In genomic region chr5:151923865-151924264, GRCh38 we compare ENCODE assay signal across 9 cellular contexts. TPM values are rescaled to one million over a fixed set of nuclear protein-coding genes. Genes with fewer than 3 reads are reported as not detected.
DNase-seq lines count a peak whose midpoint lies in the region; TF ChIP-seq lines count a peak whose summit lies in the region.
"Had no signal": no experiment of that assay in that cellular context is flagged by ENCODE, and none has a peak within 500 bp of the region (broad histone marks: within the 10 kb centered on the region; RNA-seq: fewer than 3 reads in every experiment).

No MANE protein-coding gene starts in this region.

- no peaks in the 10 kb centered on the region for H3K9me2 ChIP-seq in Karpas-422 (replicated peaks; ENCODE audit: insufficient read depth, low read length)

- H3K4me1 Mint-ChIP-seq in endodermal cell = peaks cover 5% of the 10 kb centered on the region

- no peak overlapping the region for H2AFZ ChIP-seq in Karpas-422 (ENCODE audit: low read length)

- H3K9me3 ChIP-seq in endodermal cell (ENCODE audit: control insufficient read depth, low read length) (no peaks in the 10 kb centered on the region), SJCRH30 (replicated peaks) (no peaks in the 10 kb centered on the region), Karpas-422 (ENCODE audit: low read length) (no peaks in the 10 kb centered on the region)

- H3K4me3 ChIP-seq in endodermal cell (ENCODE audit: low read length) = peak overlapping the region; percentile 52
- no peak overlapping the region for H3K4me3 ChIP-seq in SJCRH30
- H3K4me3 ChIP-seq in Karpas-422 (ENCODE audit: low read length) = no peak overlapping the region
- H3K4me3 ChIP-seq: lung had no signal

- peaks cover 84% of the 10 kb centered on the region for H3K27me3 Mint-ChIP-seq in endodermal cell (ENCODE audit: insufficient read depth)

- no peaks in the 10 kb centered on the region for H3K9me3 Mint-ChIP-seq in endodermal cell

- H3K27me3 ChIP-seq in endodermal cell (ENCODE audit: control insufficient read depth, insufficient read depth, low read length, poor library complexity, severe bottlenecking) (peaks cover 78% of the 10 kb centered on the region), SJCRH30 (no peaks in the 10 kb centered on the region), Karpas-422 (ENCODE audit: low read length) (no peaks in the 10 kb centered on the region)

- no peak overlapping the region for H3K4me3 Mint-ChIP-seq in endodermal cell

- H4K20me1 ChIP-seq in Karpas-422 (ENCODE audit: insufficient read depth, low read depth, low read length) = no peaks in the 10 kb centered on the region

- H3K36me3 ChIP-seq in endodermal cell (ENCODE audit: control insufficient read depth, insufficient read depth, low read length) (no peaks in the 10 kb centered on the region), SJCRH30 (no peaks in the 10 kb centered on the region), Karpas-422 (ENCODE audit: insufficient read depth, low read length) (no peaks in the 10 kb centered on the region)

- no peak overlapping the region for H3K4me2 ChIP-seq in Karpas-422 (ENCODE audit: low read depth, low read length, poor library complexity, severe bottlenecking)

- no peak overlapping the region for H3K27ac ChIP-seq in endodermal cell (ENCODE audit: low read depth, low read length)
- no peak overlapping the region for H3K27ac ChIP-seq in SJCRH30
- H3K27ac ChIP-seq in Karpas-422 (ENCODE audit: low read length) = no peak overlapping the region

- H3K4me1 ChIP-seq in endodermal cell (ENCODE audit: control insufficient read depth, insufficient read depth, low read length) (no peaks in the 10 kb centered on the region), SJCRH30 (no peaks in the 10 kb centered on the region), Karpas-422 (ENCODE audit: low read length) (no peaks in the 10 kb centered on the region)

- DNase-seq in DMS153 treated with DMSO at 0.1 percent for 48 hours (lab: John Stamatoyannopoulos, UW; ENCODE audit: unreplicated experiment) (peak; percentile 20), DMS153 (lab: John Stamatoyannopoulos, UW) (no peak), NCI-H69 (lab: John Stamatoyannopoulos, UW) (peak; percentile 71), endodermal cell (peak; percentile 83), posterior cingulate gyrus (peak in 8 of 10 donors; percentile 17 to 93 (median 56)), AG08396 (ENCODE audit: low spot score) (no peak), SJCRH30 (no peak), Karpas-422 (no peak)

- no peak overlapping the region for H3K27ac Mint-ChIP-seq in endodermal cell

- H3K79me2 ChIP-seq in Karpas-422 (ENCODE audit: low read length) = no peaks in the 10 kb centered on the region

- no peaks in the 10 kb centered on the region for H3K36me3 Mint-ChIP-seq in endodermal cell (ENCODE audit: low read depth)

- H3K9ac ChIP-seq in endodermal cell (ENCODE audit: extremely low read depth, low read length, poor library complexity, severe bottlenecking) (no peak overlapping the region), Karpas-422 (ENCODE audit: low read length) (no peak overlapping the region)

- WGBS in endodermal cell (ENCODE audit: insufficient coverage in 1 of 2, insufficient read length in 1 of 2), 2 experiments = 0 to 6% methylated on average over 6 to 9 of the region's 9 CpGs

- intact Hi-C loops in posterior cingulate gyrus (cut with DNase I) = no loop called here

- TF ChIP-seq CTCF in endodermal cell (conservative IDR thresholded peaks at IDR 0.05) = peak; percentile 78

RNA-seq across cellular contexts. Expression of gene GLRA1, which starts 0.8 kb away (rescaled TPM):
- not detected for total RNA-seq in endodermal cell
- polyA plus RNA-seq in endodermal cell (2013, experiment 1 of 2) = 28.3 TPM
- polyA plus RNA-seq in endodermal cell (2013, experiment 2 of 2) = 28.7 TPM
- not detected in 2 replicates for total RNA-seq in SJCRH30 (2014; rRNA removed; shearing (Covaris generic))
- total RNA-seq in Karpas-422 (2014; rRNA removed; shearing (Covaris generic); ENCODE audit: low replicate concordance) = not detected in 2 replicates
- total RNA-seq: lung had no signal
- polyA plus RNA-seq: lung had no signal

Comparison
In these comparisons a context has a peak if more than half of its experiments do, and no peak if none do; other contexts are left out.
1. DNase-seq: peak in DMS153 treated with DMSO at 0.1 percent for 48 hours (single experiment), NCI-H69 (single experiment), endodermal cell (single experiment) and posterior cingulate gyrus (8 of 10); none in DMS153 (single experiment), AG08396 (single experiment), SJCRH30 (0 of 2) and Karpas-422 (single experiment).